1 cellular context compared by ENCODE assay signal in genomic region chr12:47852096-47852571, GRCh38.
TF ChIP-seq lines count a peak whose summit lies in the region.

No MANE protein-coding gene starts in this region.

TF ChIP-seq in GM23338, 12 proteins besides CTCF, POLR2A, EP300 and RAD21 (continued from another document):
- TF ChIP-seq ZNF462 (CRISPR knock-in tag; IDR thresholded peaks at IDR 0.05) (no peak), ETS1 (IDR thresholded peaks at IDR 0.05) (no peak), ZNF114 (CRISPR knock-in tag; IDR thresholded peaks at IDR 0.05) (no peak)
